In the genomic region with DNA sequence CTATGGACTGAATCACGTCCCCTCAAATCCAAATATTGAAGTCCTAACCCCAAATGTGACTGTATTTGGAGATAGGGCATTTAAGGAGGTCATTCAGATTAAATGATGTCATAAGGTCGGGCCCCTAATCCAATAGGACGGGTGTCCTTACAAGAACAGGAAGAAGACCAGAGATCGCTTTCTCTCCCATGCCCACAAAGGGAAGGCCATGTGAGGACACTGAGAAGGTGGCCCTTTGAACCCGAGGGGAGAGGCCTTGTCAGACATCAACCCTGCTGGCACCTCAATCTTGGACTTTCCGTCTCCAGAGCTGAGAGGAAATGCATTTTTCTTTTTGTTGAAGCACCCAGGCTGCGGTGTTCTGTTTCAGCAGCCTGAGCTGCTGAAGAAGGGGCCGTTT, we compare ENCODE assay signal across 14 cellular contexts.
DNase-seq lines count a peak whose midpoint lies in the region; ATAC-seq and TF ChIP-seq lines count a peak whose summit lies in the region.
"Had no signal": no experiment of that assay in that cellular context is flagged by ENCODE, and none has a peak within 500 bp of the region (broad histone marks: within the 10 kb centered on the region; RNA-seq: fewer than 3 reads in every experiment).

No MANE protein-coding gene starts in this region.

- TF ChIP-seq RAD21 in IMR-90 (IDR thresholded peaks at IDR 0.05; ENCODE audit: low read length) = no peak

- H2BK20ac ChIP-seq in IMR-90 (ENCODE audit: low read depth, low read length) = 0 out of 2 replicates have a peak overlapping the region, but pooled peaks have one; percentile 51

- H3K23ac ChIP-seq in IMR-90 (ENCODE audit: low read depth, low read length) = no peak overlapping the region

- H3K27ac ChIP-seq in right atrium auricular region (no peak overlapping the region), IMR-90 (ENCODE audit: insufficient read depth, low read length) (no peak overlapping the region)

- dilution Hi-C loops in IMR-90 (cut with HindIII; ENCODE audit: low sequenced_read_pairs, unreplicated experiment) = no loop called here

- H2AK9ac ChIP-seq in IMR-90 (replicated peaks; ENCODE audit: low read depth, low read length, poor library complexity) = no peak overlapping the region

- H3K27me3 Mint-ChIP-seq in osteocyte (ENCODE audit: unreplicated experiment) = no peaks in the 10 kb centered on the region
- H3K27me3 Mint-ChIP-seq: CD4-positive, CD25-positive, alpha-beta regulatory T cell; CD8-positive, alpha-beta memory T cell had no signal

- in situ Hi-C loops in IMR-90 (cut with MboI; ENCODE audit: low sequenced_read_pairs) = no loop called here

- H3K9me1 ChIP-seq in IMR-90 (ENCODE audit: insufficient read depth, low read length) = peaks cover 14% of the 10 kb centered on the region

- H3K56ac ChIP-seq in IMR-90 (ENCODE audit: extremely low read depth, insufficient read depth, low read length) = no peak overlapping the region

- H3K4me2 ChIP-seq in IMR-90 (ENCODE audit: low read depth, low read length) = no peak overlapping the region

- no peak overlapping the region for H2BK5ac ChIP-seq in IMR-90 (ENCODE audit: low read depth, low read length, poor library complexity, severe bottlenecking)

- H2AFZ ChIP-seq in IMR-90 (replicated peaks; ENCODE audit: low read length, poor library complexity) = no peak overlapping the region

- H2AK5ac ChIP-seq in IMR-90 (ENCODE audit: low read depth, low read length) = peak overlapping the region; percentile 61; the same call in 1 of the 2 replicates

- no peaks in the 10 kb centered on the region for H4K20me1 ChIP-seq in IMR-90 (ENCODE audit: insufficient read depth, low read length)

- no peak overlapping the region for H3K4me3 Mint-ChIP-seq in osteocyte (ENCODE audit: unreplicated experiment)
- H3K4me3 Mint-ChIP-seq: CD4-positive, CD25-positive, alpha-beta regulatory T cell; CD8-positive, alpha-beta memory T cell; H9 had no signal

- no peak overlapping the region for H4K5ac ChIP-seq in IMR-90 (ENCODE audit: low read depth, low read length)

- no peak overlapping the region for H3K4me3 ChIP-seq in right atrium auricular region
- H3K4me3 ChIP-seq in IMR-90 (ENCODE audit: insufficient read depth, low read depth, low read length) = no peak overlapping the region

- no peak overlapping the region; the same call in 1 of the 2 replicates for H4K91ac ChIP-seq in IMR-90 (ENCODE audit: insufficient read depth, low read depth, low read length)

- 100% methylated on average over 2 of the region's 8 CpGs; no CpG with 5 or more reads in 1 of the 2 experiments for WGBS in IMR-90 (ENCODE audit: extremely low coverage in 2 of 2, insufficient read length in 1 of 2), 2 experiments

- peaks cover 0 to 32% of the 10 kb centered on the region in 2 donors for H3K4me1 ChIP-seq in right atrium auricular region
- H3K4me1 ChIP-seq in IMR-90 (ENCODE audit: control insufficient read depth, insufficient read depth, low read length) = peaks cover 19% of the 10 kb centered on the region
- H3K4me1 ChIP-seq: BE2C had no signal

- peaks cover 42% of the 10 kb centered on the region for H3K4me1 Mint-ChIP-seq in osteocyte (ENCODE audit: unreplicated experiment)

- POLR2A ChIA-PET in IMR-90 (lab: Charles Lee; ENCODE audit: unreplicated experiment) = no interaction called here

- no TSS peak for BruUV-seq in IMR-90 (replicated peaks; lab: Mats Ljungman, UMichigan)

- H3K79me1 ChIP-seq in IMR-90 (ENCODE audit: low read depth in 1 of 2, low read length in 2 of 2) = peaks cover 0 to 11% of the 10 kb centered on the region in 2 experiments; a peak in 1 of 4 replicates

- DNase-seq in right atrium auricular region (ENCODE audit: low spot score) (peak; percentile 48), Right ventricle myocardium inferior (ENCODE audit: missing footprints) (no peak), IMR-90 (no peak), islet precursor cell (peak; percentile 26), osteocyte (ENCODE audit: extremely low spot score, unreplicated experiment) (no peak)
- DNase-seq: ACHN; BE2C; C1 segment of cervical spinal cord; Caco-2; CD4-positive, CD25-positive, alpha-beta regulatory T cell; CD8-positive, alpha-beta memory T cell; H9 had no signal

- no peak overlapping the region for H3K9ac ChIP-seq in IMR-90 (ENCODE audit: low read depth, low read length)

- TF ChIP-seq POLR2A in IMR-90 (IDR thresholded peaks at IDR 0.05; ENCODE audit: low read depth, low read length) = no peak

- no peak for ATAC-seq in Right ventricle myocardium inferior
- ATAC-seq in IMR-90 (ENCODE audit: low read depth) = no peak
- no peak for ATAC-seq in HG03565 (IDR thresholded peaks at IDR 0.05; ENCODE audit: unreplicated experiment)
- ATAC-seq in HG02840 (IDR thresholded peaks at IDR 0.05; ENCODE audit: low FRiP score, unreplicated experiment) = no peak

- intact Hi-C loops in Right ventricle myocardium inferior (cut with DNase I) = no loop called here
- intact Hi-C loops in IMR-90 (cut with micrococcal nuclease) = no loop called here

- H3K36me3 Mint-ChIP-seq in osteocyte (ENCODE audit: unreplicated experiment) = no peaks in the 10 kb centered on the region
- H3K36me3 Mint-ChIP-seq: CD4-positive, CD25-positive, alpha-beta regulatory T cell; CD8-positive, alpha-beta memory T cell had no signal

- H3K9me3 ChIP-seq in right atrium auricular region = no peaks in the 10 kb centered on the region
- no peaks in the 10 kb centered on the region for H3K9me3 ChIP-seq in IMR-90 (ENCODE audit: control insufficient read depth, insufficient read depth, low read length)
- H3K9me3 ChIP-seq: BE2C, Caco-2 had no signal

- no peak overlapping the region for H3K18ac ChIP-seq in IMR-90 (ENCODE audit: low read depth, low read length)

- H2BK120ac ChIP-seq in IMR-90 (ENCODE audit: low read depth, low read length) = peak overlapping the region; percentile 8; the same call in 1 of the 2 replicates

- TF ChIP-seq CTCF in right atrium auricular region (IDR thresholded peaks at IDR 0.05) (no peak), IMR-90 (conservative IDR thresholded peaks at IDR 0.05; ENCODE audit: low read depth, low read length) (no peak), osteocyte (IDR thresholded peaks at IDR 0.05) (no peak)

- no peaks in the 10 kb centered on the region for H3K27me3 ChIP-seq in right atrium auricular region
- no peaks in the 10 kb centered on the region for H3K27me3 ChIP-seq in IMR-90 (ENCODE audit: control insufficient read depth, insufficient read depth, low read length)
- H3K27me3 ChIP-seq: BE2C had no signal

- CTCF ChIA-PET in IMR-90 (lab: Yijun Ruan, JAX) = no interaction called here

- H2BK15ac ChIP-seq in IMR-90 (ENCODE audit: low read depth, low read length) = peak overlapping the region; percentile 32; the same call in 1 of the 3 replicates

- no peaks in the 10 kb centered on the region for H3K9me3 Mint-ChIP-seq in osteocyte (ENCODE audit: unreplicated experiment)
- H3K9me3 Mint-ChIP-seq: CD4-positive, CD25-positive, alpha-beta regulatory T cell; CD8-positive, alpha-beta memory T cell; H9 had no signal

- no peak overlapping the region for H3K4ac ChIP-seq in IMR-90 (ENCODE audit: low read depth, low read length)

- no peak overlapping the region for H3K14ac ChIP-seq in IMR-90 (replicated peaks; ENCODE audit: low read depth, low read length)

- no peak overlapping the region for H4K8ac ChIP-seq in IMR-90 (ENCODE audit: low read depth in 2 of 2, low read length in 2 of 2)

- no peaks in the 10 kb centered on the region for H3K36me3 ChIP-seq in right atrium auricular region
- H3K36me3 ChIP-seq in IMR-90 (ENCODE audit: control insufficient read depth, insufficient read depth, low read length) = no peaks in the 10 kb centered on the region
- H3K36me3 ChIP-seq: BE2C had no signal

- no peak overlapping the region for H3K27ac Mint-ChIP-seq in osteocyte (ENCODE audit: unreplicated experiment)
- H3K27ac Mint-ChIP-seq: CD4-positive, CD25-positive, alpha-beta regulatory T cell; H9 had no signal

TF ChIP-seq in IMR-90, 13 proteins besides CTCF, POLR2A, EP300 and RAD21:
- no peak for TF ChIP-seq RFX5 (IDR thresholded peaks at IDR 0.05; ENCODE audit: low read depth, low read length)
- TF ChIP-seq MXI1 (IDR thresholded peaks at IDR 0.05; ENCODE audit: borderline replicate concordance, low read depth, low read length) = no peak
- TF ChIP-seq MAFK (IDR thresholded peaks at IDR 0.05; ENCODE audit: low read depth, low read length) = no peak
- no peak for TF ChIP-seq MAZ (IDR thresholded peaks at IDR 0.05; ENCODE audit: borderline replicate concordance, low read depth, low read length)
- no peak for TF ChIP-seq BHLHE40 (IDR thresholded peaks at IDR 0.05; ENCODE audit: low read depth, low read length)
- no peak for TF ChIP-seq RCOR1 (IDR thresholded peaks at IDR 0.05; ENCODE audit: insufficient replicate concordance, low read length)
- TF ChIP-seq CHD1 (IDR thresholded peaks at IDR 0.05; ENCODE audit: low read depth, low read length) = no peak
- TF ChIP-seq FOS (IDR thresholded peaks at IDR 0.05; ENCODE audit: low read depth, low read length) = no peak

Comparison
In these comparisons a context has a peak if more than half of its experiments do, and no peak if none do; other contexts are left out.
1. DNase-seq: peak in right atrium auricular region (single experiment) and islet precursor cell (single experiment); none in Right ventricle myocardium inferior (single experiment), IMR-90 (single experiment) and osteocyte (single experiment).